23 cellular contexts compared by ENCODE assay signal in the genomic region with DNA sequence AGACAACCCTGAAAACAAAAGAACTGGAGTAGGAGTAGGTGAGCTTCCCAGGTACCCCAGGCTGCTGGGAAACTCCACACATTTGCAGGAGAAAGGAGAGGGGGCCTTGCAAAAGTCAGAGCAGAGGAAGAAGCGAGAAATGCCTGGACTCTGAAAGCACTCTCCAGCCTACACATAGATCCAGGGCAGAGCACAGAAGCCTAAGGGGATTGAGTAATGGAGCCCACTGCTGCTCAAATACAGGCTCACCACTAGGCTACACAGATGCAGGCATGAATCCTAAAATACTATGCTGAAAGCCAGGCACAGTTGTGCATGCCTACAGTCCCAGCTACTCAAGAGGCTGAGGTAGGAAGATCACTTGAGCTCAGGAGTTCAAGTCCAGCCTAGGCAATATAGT.
"Had no signal": no experiment of that assay in that cellular context is flagged by ENCODE, and none has a peak within 500 bp of the region (broad histone marks: within the 10 kb centered on the region; RNA-seq: fewer than 3 reads in every experiment).

No MANE protein-coding gene starts in this region.

- H3K27ac ChIP-seq: spleen, suprapubic skin, tibial artery, WERI-Rb-1 had no signal

- H3K27ac Mint-ChIP-seq: activated CD4-positive, alpha-beta T cell treated with anti-CD3 and anti-CD28 coated beads, Interleukin-2, amount 10 ng/mL, durations not matched to agents 24 days and 14 days; activated CD8-positive, alpha-beta memory T cell treated with anti-CD3 and anti-CD28 coated beads, Interleukin-2, amount 10 ng/mL, durations not matched to agents 7 days and 5 days; activated CD8-positive, alpha-beta T cell treated with anti-CD3 and anti-CD28 coated beads for 36 hours; activated naive CD8-positive, alpha-beta T cell; activated T-cell treated with anti-CD3 and anti-CD28 coated beads, Interleukin-2, amount 50 U/mL, for 72 hours; memory B cell; naive thymus-derived CD8-positive, alpha-beta T cell had no signal

- H3K4me1 Mint-ChIP-seq: central memory CD8-positive, alpha-beta T cell; memory B cell had no signal

- H3K36me3 Mint-ChIP-seq: activated CD8-positive, alpha-beta memory T cell treated with anti-CD3 and anti-CD28 coated beads, Interleukin-2, amount 10 ng/mL, durations not matched to agents 7 days and 5 days; memory B cell had no signal

- H3K27me3 Mint-ChIP-seq: activated CD4-positive, alpha-beta T cell treated with anti-CD3 and anti-CD28 coated beads, Interleukin-2, amount 10 ng/mL, durations not matched to agents 24 days and 14 days; activated CD8-positive, alpha-beta T cell treated with anti-CD3 and anti-CD28 coated beads for 36 hours; activated naive CD8-positive, alpha-beta T cell; central memory CD8-positive, alpha-beta T cell; naive thymus-derived CD8-positive, alpha-beta T cell had no signal

- H3K9me3 ChIP-seq: spleen, suprapubic skin, tibial artery had no signal

- H3K4me3 Mint-ChIP-seq: activated CD4-positive, alpha-beta T cell treated with anti-CD3 and anti-CD28 coated beads, Interleukin-2, amount 10 ng/mL, durations not matched to agents 24 days and 14 days; activated CD8-positive, alpha-beta memory T cell treated with anti-CD3 and anti-CD28 coated beads, Interleukin-2, amount 10 ng/mL, durations not matched to agents 7 days and 5 days; activated CD8-positive, alpha-beta T cell treated with anti-CD3 and anti-CD28 coated beads for 36 hours; activated naive CD8-positive, alpha-beta T cell; activated T-cell treated with anti-CD3 and anti-CD28 coated beads, Interleukin-2, amount 50 U/mL, for 72 hours; central memory CD8-positive, alpha-beta T cell; memory B cell; naive thymus-derived CD8-positive, alpha-beta T cell; neural crest cell had no signal

- H3K9me3 Mint-ChIP-seq: activated CD4-positive, alpha-beta T cell treated with anti-CD3 and anti-CD28 coated beads, Interleukin-2, amount 10 ng/mL, durations not matched to agents 24 days and 14 days; activated CD8-positive, alpha-beta T cell treated with anti-CD3 and anti-CD28 coated beads for 36 hours; activated T-cell treated with anti-CD3 and anti-CD28 coated beads, Interleukin-2, amount 50 U/mL, for 72 hours; central memory CD8-positive, alpha-beta T cell; memory B cell; naive thymus-derived CD8-positive, alpha-beta T cell; neural crest cell had no signal

- H3K4me1 ChIP-seq: suprapubic skin, tibial artery had no signal

- DNase-seq: activated CD4-positive, alpha-beta T cell treated with anti-CD3 and anti-CD28 coated beads, Interleukin-2, amount 10 ng/mL, durations not matched to agents 24 days and 14 days; activated CD4-positive, CD25-positive, alpha-beta regulatory T cell treated with anti-CD3 and anti-CD28 coated beads, Interleukin-2, amount 50 U/mL, for 72 hours; activated CD8-positive, alpha-beta memory T cell treated with anti-CD3 and anti-CD28 coated beads, Interleukin-2, amount 10 ng/mL, durations not matched to agents 7 days and 5 days; activated CD8-positive, alpha-beta T cell treated with anti-CD3 and anti-CD28 coated beads for 36 hours; activated naive CD4-positive, alpha-beta T cell; activated T-cell treated with anti-CD3 and anti-CD28 coated beads for 4 hours; activated T-cell treated with anti-CD3 and anti-CD28 coated beads, Interleukin-2, amount 50 U/mL, for 72 hours; anterior cingulate cortex; effector CD8-positive, alpha-beta T cell; kidney; left colon; naive thymus-derived CD8-positive, alpha-beta T cell; nucleus accumbens; right cardiac atrium; spleen; stimulated activated naive CD4-positive, alpha-beta T cell; tibial artery; WERI-Rb-1 had no signal

- ATAC-seq: activated CD8-positive, alpha-beta memory T cell treated with anti-CD3 and anti-CD28 coated beads, Interleukin-2, amount 10 ng/mL, durations not matched to agents 7 days and 5 days; activated CD8-positive, alpha-beta T cell treated with anti-CD3 and anti-CD28 coated beads for 36 hours; activated T-cell treated with anti-CD3 and anti-CD28 coated beads, Interleukin-2, amount 50 U/mL, for 72 hours; left colon; naive thymus-derived CD8-positive, alpha-beta T cell; right cardiac atrium had no signal

- H3K27me3 ChIP-seq: spleen, suprapubic skin, tibial artery had no signal
